In the genomic region with DNA sequence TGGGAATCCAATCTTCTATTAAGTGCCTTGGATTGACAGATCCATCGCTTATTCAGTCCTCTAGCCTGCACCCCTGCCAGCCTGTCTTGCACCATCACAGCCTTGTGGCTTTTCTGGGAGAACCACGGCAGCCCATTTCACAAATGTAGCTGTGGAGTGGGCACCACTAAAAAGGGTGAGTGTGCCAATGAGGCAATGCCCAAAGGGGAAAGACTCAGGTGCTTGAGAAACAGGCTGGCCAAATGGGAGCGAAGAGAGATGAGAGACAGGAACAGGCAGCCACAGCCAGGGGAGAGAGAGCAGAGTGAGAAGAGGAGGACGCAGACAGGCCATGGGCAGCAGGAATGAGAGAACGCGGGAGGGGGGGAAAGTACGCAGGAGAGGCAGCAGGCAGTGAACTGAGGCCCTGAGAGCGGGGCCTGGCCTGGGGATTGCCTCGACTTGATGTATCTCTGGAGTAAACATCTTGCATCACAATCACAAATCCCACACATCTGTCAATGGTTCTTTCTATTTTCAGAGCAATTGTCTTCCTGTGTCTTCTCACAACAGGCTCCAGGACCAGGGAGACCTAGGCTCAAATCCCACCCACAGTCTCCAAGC, we compare ENCODE assay signal across 14 cellular contexts.
"Had no signal": no experiment of that assay in that cellular context is flagged by ENCODE, and none has a peak within 500 bp of the region (broad histone marks: within the 10 kb centered on the region; RNA-seq: fewer than 3 reads in every experiment).

No MANE protein-coding gene starts in this region.

- H3K27ac ChIP-seq: colonic mucosa, right atrium auricular region, tibial nerve had no signal

- H3K36me3 ChIP-seq: colonic mucosa, right atrium auricular region, tibial nerve had no signal

- H3K9me3 ChIP-seq: colonic mucosa, right atrium auricular region, tibial nerve had no signal

- H3K4me3 ChIP-seq: colonic mucosa, right atrium auricular region, tibial nerve had no signal

- H3K4me1 ChIP-seq: colonic mucosa, right atrium auricular region, tibial nerve had no signal

- H3K27me3 ChIP-seq: colonic mucosa, right atrium auricular region, tibial nerve had no signal

- ATAC-seq: natural killer cell; stimulated activated naive B cell treated with anti-CD40 and anti-IgM and Interleukin-4, amounts not matched to agents 10 μg/mL and 1 μg/mL and 100 μg/mL, for 72 hours had no signal

- DNase-seq: activated CD4-positive, alpha-beta T cell treated with anti-CD3 and anti-CD28 coated beads, Interleukin-2, amount 50 U/mL, for 48 hours; activated CD4-positive, CD25-positive, alpha-beta regulatory T cell treated with anti-CD3 and anti-CD28 coated beads, Interleukin-2, amount 50 U/mL, for 72 hours; activated naive CD4-positive, alpha-beta T cell treated with anti-CD3 and anti-CD28 coated beads, Interleukin-2, amount 10 ng/mL, durations not matched to agents 7 days and 5 days; activated T-cell treated with anti-CD3 and anti-CD28 coated beads, Interleukin-2, amount 50 U/mL, for 1 hour; colonic mucosa; foreskin fibroblast; glutamatergic neuron; mesendoderm; natural killer cell; nucleus accumbens; stimulated activated CD4-positive, alpha-beta T cell treated with anti-CD3 and anti-CD28 coated beads, Interleukin-2, amount 100 ng/mL, for 48 hours; stimulated activated naive B cell treated with anti-CD40 and anti-IgM and Interleukin-4, amounts not matched to agents 10 μg/mL and 1 μg/mL and 100 μg/mL, for 72 hours had no signal
